Comparison of ENCODE assay signal across 23 cellular contexts in the genomic region with DNA sequence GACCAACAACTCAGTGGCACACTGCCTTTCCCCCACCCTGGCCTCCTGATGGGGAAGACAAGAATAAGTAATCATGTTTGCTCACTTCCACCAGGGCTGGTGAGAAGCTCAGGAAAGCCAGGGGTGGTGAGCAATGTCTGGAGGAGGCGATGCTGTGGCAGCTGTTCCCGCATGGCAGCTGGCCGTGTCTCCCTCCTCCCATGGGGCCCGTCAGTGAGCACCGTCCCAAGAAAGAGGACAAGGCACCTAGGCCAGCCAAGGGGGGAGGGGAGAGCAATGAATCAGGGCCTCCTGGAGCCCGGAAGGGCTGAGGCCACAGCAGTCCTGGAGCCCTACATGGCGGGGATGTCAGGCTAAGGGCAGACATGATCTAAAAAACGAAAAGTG.
DNase-seq lines count a peak whose midpoint lies in the region; ATAC-seq, FAIRE-seq and TF ChIP-seq lines count a peak whose summit lies in the region.
"Had no signal": no experiment of that assay in that cellular context is flagged by ENCODE, and none has a peak within 500 bp of the region (broad histone marks: within the 10 kb centered on the region; RNA-seq: fewer than 3 reads in every experiment).

No MANE protein-coding gene starts in this region.

- H3F3A ChIP-seq in neural progenitor cell (ENCODE audit: low read depth) = no peaks in the 10 kb centered on the region

- H3K9me1 ChIP-seq in K562 (ENCODE audit: control insufficient read depth, insufficient read depth, low read length) = no peaks in the 10 kb centered on the region

- peak overlapping the region; percentile 82 for H3K27ac Mint-ChIP-seq in neural progenitor cell
- H3K27ac Mint-ChIP-seq: T-helper 1 cell treated with Interleukin-12 subunit alpha and Interleukin-12 subunit beta and Interleukin-4 antibody, amounts not matched to agents 30 μg/mL and 1 μg/mL, for 36 hours had no signal

- H3K4me2 ChIP-seq in K562 (ENCODE audit: insufficient read depth, low read length) (no peak overlapping the region), neural progenitor cell (no peak overlapping the region)

- peaks cover 2% of the 10 kb centered on the region for H3K9me3 Mint-ChIP-seq in neural progenitor cell
- H3K9me3 Mint-ChIP-seq: central memory CD8-positive, alpha-beta T cell; T-helper 1 cell treated with Interleukin-12 subunit alpha and Interleukin-12 subunit beta and Interleukin-4 antibody, amounts not matched to agents 30 μg/mL and 1 μg/mL, for 36 hours had no signal

- no peak overlapping the region for H3K4me3 ChIP-seq in AG10803 (ENCODE audit: low read length)
- no peak overlapping the region for H3K4me3 ChIP-seq in H7 (ENCODE audit: insufficient read depth, low read depth, low read length)
- H3K4me3 ChIP-seq in K562 = no peak overlapping the region
- H3K4me3 ChIP-seq in neural progenitor cell = no peak overlapping the region
- H3K4me3 ChIP-seq: esophagus squamous epithelium had no signal

- H3K36me3 Mint-ChIP-seq in neural progenitor cell = peaks cover 2% of the 10 kb centered on the region

- H3K27me3 Mint-ChIP-seq in neural progenitor cell (ENCODE audit: insufficient read depth, low read depth) = peaks cover 4% of the 10 kb centered on the region

- TF ChIP-seq RAD21 in K562 (CRISPR knock-in tag; conservative IDR thresholded peaks at IDR 0.05 in 1 of 2, IDR thresholded peaks at IDR 0.05 in 1 of 2) = no peak

- H4K20me1 ChIP-seq in K562 (replicated peaks; ENCODE audit: control insufficient read depth, insufficient read depth, low read length) (peaks cover 23% of the 10 kb centered on the region), neural progenitor cell (ENCODE audit: low read depth) (no peaks in the 10 kb centered on the region)

- H3K4me1 ChIP-seq in K562 (replicated peaks in 1 of 2; ENCODE audit: control insufficient read depth in 2 of 2, insufficient read depth in 2 of 2, low read length in 2 of 2) = peaks cover 0 to 23% of the 10 kb centered on the region in 2 experiments; a peak in 2 of 5 replicates
- peaks cover 20% of the 10 kb centered on the region for H3K4me1 ChIP-seq in neural progenitor cell
- H3K4me1 ChIP-seq: parathyroid adenoma had no signal

- WGBS in K562 (ENCODE audit: insufficient coverage, low coverage, missing lambda C conversion rate) = 8% methylated on average over 8 of the region's 8 CpGs

- no peak overlapping the region for H2AFZ ChIP-seq in K562 (ENCODE audit: low read depth, low read length)
- H2AFZ ChIP-seq in neural progenitor cell (replicated peaks) = no peak overlapping the region
- H2AFZ ChIP-seq: parathyroid adenoma had no signal

- POLR2A ChIA-PET in K562 (lab: Yijun Ruan, JAX) (interaction anchor here (0.7 to 1.4 kb wide), 5 partner anchors 10 to 1568 kb away, joined by 3 to 4 read pairs (median 3); no protein-coding TSS in a partner anchor), RWPE1 (lab: Yijun Ruan, JAX; ENCODE audit: low non-redundant PET) (no interaction called here)

- peak; percentile 38 for DNase-seq in AG10803 (ENCODE audit: low read depth)
- DNase-seq in H7 = peak; percentile 73
- no peak for DNase-seq in K562 (ENCODE audit: extremely low read depth in 1 of 4, low spot score in 3 of 4)
- DNase-seq in neural progenitor cell (ENCODE audit: low spot score) = no peak
- DNase-seq in cerebellar nuclear complex (lab: John Stamatoyannopoulos, UW) = no peak
- DNase-seq in RWPE1 (ENCODE audit: low spot score) = no peak
- DNase-seq: activated CD4-positive, alpha-beta T cell treated with anti-CD3 and anti-CD28 coated beads, Interleukin-2, amount 50 U/mL, for 48 hours; activated naive CD4-positive, alpha-beta T cell; activated T-cell treated with anti-CD3 and anti-CD28 coated beads for 4 hours; effector CD4-positive, alpha-beta T cell; esophagus squamous epithelium; head of caudate nucleus; NCI-H1092 treated with DMSO at 0.1 percent for 48 hours; NCI-H2029 treated with DMSO at 0.1 percent for 48 hours; NCI-H524; SIG-M5; small intestine; stimulated activated CD4-positive, alpha-beta T cell treated with anti-CD3 and anti-CD28 coated beads, Interleukin-4, amount 100 ng/mL, for 4 hours had no signal

- H3K4me3 Mint-ChIP-seq in neural progenitor cell = peak overlapping the region; percentile 28
- H3K4me3 Mint-ChIP-seq: central memory CD8-positive, alpha-beta T cell; T-helper 1 cell treated with Interleukin-12 subunit alpha and Interleukin-12 subunit beta and Interleukin-4 antibody, amounts not matched to agents 30 μg/mL and 1 μg/mL, for 36 hours had no signal

- H3K79me2 ChIP-seq in K562 (ENCODE audit: control insufficient read depth, insufficient read depth, low read length) (no peaks in the 10 kb centered on the region), neural progenitor cell (ENCODE audit: low read depth) (no peaks in the 10 kb centered on the region)
- H3K79me2 ChIP-seq: parathyroid adenoma had no signal

- ATAC-seq in K562 (peak; percentile 43; the same call in 2 of the 3 replicates), GM19035 (IDR thresholded peaks at IDR 0.05; ENCODE audit: unreplicated experiment) (no peak), HG03097 (IDR thresholded peaks at IDR 0.05; ENCODE audit: low FRiP score, unreplicated experiment) (no peak)

- no peak for TF ChIP-seq EP300 in K562 (IDR thresholded peaks at IDR 0.05; ENCODE audit: low read length)

- in situ Hi-C loops in K562 (cut with MboI) = no loop called here

- TF ChIP-seq CTCF in AG10803 (conservative IDR thresholded peaks at IDR 0.05; ENCODE audit: low read length) (no peak), K562 (IDR thresholded peaks at IDR 0.05 in 2 of 3, conservative IDR thresholded peaks at IDR 0.05 in 1 of 3; ENCODE audit: insufficient read depth in 2 of 3, low read depth in 1 of 3, low read length in 3 of 3) (no peak), neural progenitor cell (IDR thresholded peaks at IDR 0.05) (no peak), RWPE1 (conservative IDR thresholded peaks at IDR 0.05; ENCODE audit: low read depth) (no peak)

- intact Hi-C loops in K562 (cut with micrococcal nuclease) = no loop called here

- no peak overlapping the region for H3K27ac ChIP-seq in K562 (ENCODE audit: extremely low read depth, low read depth, low read length)
- H3K27ac ChIP-seq in neural progenitor cell = no peak overlapping the region
- no peak overlapping the region for H3K27ac ChIP-seq in RWPE1
- H3K27ac ChIP-seq: esophagus squamous epithelium, parathyroid adenoma had no signal

- H3K9ac ChIP-seq in K562 (ENCODE audit: insufficient read depth in 1 of 2, low read depth in 2 of 2, low read length in 2 of 2) (no peak overlapping the region), neural progenitor cell (no peak overlapping the region)
- H3K9ac ChIP-seq: parathyroid adenoma had no signal

- BruUV-seq in K562 (replicated peaks; lab: Mats Ljungman, UMichigan) = no TSS peak

- FAIRE-seq in K562 (lab: Jason Lieb, UNC) = no peak
- FAIRE-seq: small intestine had no signal

- no peak for TF ChIP-seq POLR2A in K562 (conservative IDR thresholded peaks at IDR 0.05)

- peaks cover 60% of the 10 kb centered on the region for H3K4me1 Mint-ChIP-seq in neural progenitor cell
- H3K4me1 Mint-ChIP-seq: central memory CD8-positive, alpha-beta T cell had no signal

- H3K27me3 ChIP-seq in H7 (ENCODE audit: control insufficient read depth, insufficient read depth, low read length) = peaks cover 4% of the 10 kb centered on the region
- peaks cover 94 to 100% of the 10 kb centered on the region in 2 experiments for H3K27me3 ChIP-seq in K562 (ENCODE audit: control insufficient read depth in 2 of 2, insufficient read depth in 2 of 2, low read length in 2 of 2)
- peaks cover 25% of the 10 kb centered on the region for H3K27me3 ChIP-seq in neural progenitor cell

- CTCF ChIA-PET in K562 (lab: Yijun Ruan, JAX; ENCODE audit: low intra/inter-chr PET ratio) = no interaction called here
- CTCF ChIA-PET in RWPE1 (lab: Yijun Ruan, JAX) = no interaction called here

- H3K36me3 ChIP-seq in H7 (replicated peaks; ENCODE audit: control insufficient read depth, insufficient read depth, low read length) (no peaks in the 10 kb centered on the region), K562 (ENCODE audit: control insufficient read depth, insufficient read depth, low read length) (no peaks in the 10 kb centered on the region), neural progenitor cell (no peaks in the 10 kb centered on the region)
- H3K36me3 ChIP-seq: esophagus squamous epithelium had no signal

- H3K9me3 ChIP-seq in K562 (replicated peaks; ENCODE audit: control insufficient read depth, insufficient read depth, low read depth, low read length) = no peaks in the 10 kb centered on the region
- no peaks in the 10 kb centered on the region for H3K9me3 ChIP-seq in neural progenitor cell (ENCODE audit: low read depth)
- H3K9me3 ChIP-seq: esophagus squamous epithelium had no signal

TF ChIP-seq in K562, 482 proteins besides CTCF, POLR2A, EP300 and RAD21:
- no peak for TF ChIP-seq CSDE1 (IDR thresholded peaks at IDR 0.05)
- TF ChIP-seq CREBBP (IDR thresholded peaks at IDR 0.05; ENCODE audit: low read depth, low read length) = no peak
- TF ChIP-seq, protein P1, sequence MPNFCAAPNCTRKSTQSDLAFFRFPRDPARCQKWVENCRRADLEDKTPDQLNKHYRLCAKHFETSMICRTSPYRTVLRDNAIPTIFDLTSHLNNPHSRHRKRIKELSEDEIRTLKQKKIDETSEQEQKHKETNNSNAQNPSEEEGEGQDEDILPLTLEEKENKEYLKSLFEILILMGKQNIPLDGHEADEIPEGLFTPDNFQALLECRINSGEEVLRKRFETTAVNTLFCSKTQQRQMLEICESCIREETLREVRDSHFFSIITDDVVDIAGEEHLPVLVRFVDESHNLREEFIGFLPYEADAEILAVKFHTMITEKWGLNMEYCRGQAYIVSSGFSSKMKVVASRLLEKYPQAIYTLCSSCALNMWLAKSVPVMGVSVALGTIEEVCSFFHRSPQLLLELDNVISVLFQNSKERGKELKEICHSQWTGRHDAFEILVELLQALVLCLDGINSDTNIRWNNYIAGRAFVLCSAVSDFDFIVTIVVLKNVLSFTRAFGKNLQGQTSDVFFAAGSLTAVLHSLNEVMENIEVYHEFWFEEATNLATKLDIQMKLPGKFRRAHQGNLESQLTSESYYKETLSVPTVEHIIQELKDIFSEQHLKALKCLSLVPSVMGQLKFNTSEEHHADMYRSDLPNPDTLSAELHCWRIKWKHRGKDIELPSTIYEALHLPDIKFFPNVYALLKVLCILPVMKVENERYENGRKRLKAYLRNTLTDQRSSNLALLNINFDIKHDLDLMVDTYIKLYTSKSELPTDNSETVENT (CRISPR knock-in tag; IDR thresholded peaks at IDR 0.05) = no peak
- TF ChIP-seq U2AF2 (optimal IDR thresholded peaks at IDR 0.05; ENCODE audit: low read depth, low read length) = no peak
- TF ChIP-seq SIRT6 (IDR thresholded peaks at IDR 0.05; ENCODE audit: low read depth, low read length) = no peak
- no peak for TF ChIP-seq KDM5B (IDR thresholded peaks at IDR 0.05; ENCODE audit: insufficient replicate concordance, low read depth, low read length)
- TF ChIP-seq ZNF263 (CRISPR knock-in tag; IDR thresholded peaks at IDR 0.05; ENCODE audit: borderline replicate concordance) = 0 out of 2 replicates have a peak, but pooled peaks have one; percentile 36

Comparison
In these comparisons a context has a peak if more than half of its experiments do, and no peak if none do; other contexts are left out.
1. DNase-seq: peak in AG10803 (single experiment) and H7 (single experiment); none in K562 (0 of 4), neural progenitor cell (single experiment), cerebellar nuclear complex (0 of 2) and RWPE1 (single experiment).